23 cellular contexts compared by ENCODE assay signal in genomic region chr16:66975302-66975893, GRCh38. TPM values are rescaled to one million over a fixed set of nuclear protein-coding genes. Genes with fewer than 3 reads are reported as not detected.
DNase-seq lines count a peak whose midpoint lies in the region; ATAC-seq and TF ChIP-seq lines count a peak whose summit lies in the region.
"Had no signal": no experiment of that assay in that cellular context is flagged by ENCODE, and none has a peak within 500 bp of the region (broad histone marks: within the 10 kb centered on the region; RNA-seq: fewer than 3 reads in every experiment).

No MANE protein-coding gene starts in this region.

- H3K27ac ChIP-seq in mammary epithelial cell (ENCODE audit: insufficient read depth, low read depth, low read length), result no peak overlapping the region
- no peak overlapping the region for H3K27ac ChIP-seq in breast epithelium
- H3K27ac ChIP-seq in MM.1S (ENCODE audit: low read length), result no peak overlapping the region
- H3K27ac ChIP-seq in neural progenitor cell, result no peak overlapping the region
- H3K27ac ChIP-seq: brain microvascular endothelial cell, esophagus muscularis mucosa, gastroesophageal sphincter had no signal

- H3K27me3 ChIP-seq in mammary epithelial cell (ENCODE audit: insufficient read depth, low read length), result no peaks in the 10 kb centered on the region
- H3K27me3 ChIP-seq in breast epithelium, result no peaks in the 10 kb centered on the region
- H3K27me3 ChIP-seq in MM.1S (replicated peaks; ENCODE audit: insufficient read depth, low read length), result no peaks in the 10 kb centered on the region
- no peaks in the 10 kb centered on the region for H3K27me3 ChIP-seq in neural progenitor cell
- H3K27me3 ChIP-seq: brain microvascular endothelial cell had no signal

- dilution Hi-C loops in mammary epithelial cell (cut with HindIII; ENCODE audit: low sequenced_read_pairs), result loop anchor here (5.0 kb wide), 5 partner anchors 38 to 317 kb away; partner anchors contain the start of gene CES2

- peak overlapping the region; percentile 82 for H3K4me3 Mint-ChIP-seq in activated naive CD8-positive, alpha-beta T cell
- no peak overlapping the region for H3K4me3 Mint-ChIP-seq in neural progenitor cell
- H3K4me3 Mint-ChIP-seq: type B pancreatic cell had no signal

- H2AFZ ChIP-seq in mammary epithelial cell (ENCODE audit: low read depth, low read length) (no peak overlapping the region), MM.1S (ENCODE audit: low read length) (peak overlapping the region; percentile 57), neural progenitor cell (replicated peaks) (no peak overlapping the region)

- TF ChIP-seq CTCF in mammary epithelial cell (conservative IDR thresholded peaks at IDR 0.05 in 1 of 2, IDR thresholded peaks at IDR 0.05 in 1 of 2; ENCODE audit: extremely low read depth in 1 of 2, insufficient read depth in 1 of 2, low read depth in 1 of 2, low read length in 2 of 2) (no peak), breast epithelium (IDR thresholded peaks at IDR 0.05) (no peak), MM.1S (IDR thresholded peaks at IDR 0.05; ENCODE audit: low read length) (no peak), neural progenitor cell (IDR thresholded peaks at IDR 0.05) (no peak)

- no peak for TF ChIP-seq POLR2A in breast epithelium (IDR thresholded peaks at IDR 0.05)

- H3K4me3 ChIP-seq in mammary epithelial cell (replicated peaks in 1 of 3; ENCODE audit: insufficient read depth in 1 of 3, low read depth in 2 of 3, low read length in 3 of 3) (no peak overlapping the region), breast epithelium (no peak overlapping the region), MM.1S (ENCODE audit: low read length) (peak overlapping the region; percentile 35), neural progenitor cell (no peak overlapping the region)
- H3K4me3 ChIP-seq: esophagus muscularis mucosa, gastroesophageal sphincter, GM12878, lung had no signal

- H3K79me2 ChIP-seq in mammary epithelial cell (ENCODE audit: insufficient read depth, low read length) (no peaks in the 10 kb centered on the region), MM.1S (ENCODE audit: low read length) (no peaks in the 10 kb centered on the region), neural progenitor cell (ENCODE audit: low read depth) (no peaks in the 10 kb centered on the region)

- no peaks in the 10 kb centered on the region for H3K9me3 Mint-ChIP-seq in activated naive CD8-positive, alpha-beta T cell (ENCODE audit: low read depth)
- H3K9me3 Mint-ChIP-seq in neural progenitor cell, result no peaks in the 10 kb centered on the region
- H3K9me3 Mint-ChIP-seq: type B pancreatic cell had no signal

- intact Hi-C loops in mammary epithelial cell (cut with micrococcal nuclease), result no loop called here
- intact Hi-C loops in breast epithelium (cut with DNase I; ENCODE audit: low total_unique reads), result no loop called here

- CTCF ChIA-PET in mammary epithelial cell (lab: Charles Lee; ENCODE audit: low non-redundant PET), result interaction anchor here (0.6 kb wide), 1 partner anchor 215 kb away, joined by 3 read pairs; no protein-coding TSS in a partner anchor

- H3K4me2 ChIP-seq in mammary epithelial cell (ENCODE audit: insufficient read depth, low read depth, low read length), result no peak overlapping the region
- peak overlapping the region; percentile 50; the same call in 1 of the 2 replicates for H3K4me2 ChIP-seq in MM.1S (ENCODE audit: low read depth, low read length)
- H3K4me2 ChIP-seq in neural progenitor cell, result no peak overlapping the region

- in situ Hi-C loops in mammary epithelial cell (cut with MboI; ENCODE audit: low sequenced_read_pairs in 2 of 2), result loop anchor here in 1 of 2 donors (5.0 kb wide), 1 partner anchor 182 kb away; the partner anchor contains the start of genes FBXL8 and TRADD

- BruUV-seq in mammary epithelial cell (replicated peaks; lab: Mats Ljungman, UMichigan), result TSS peak; percentile 35

- H3K9me3 ChIP-seq in mammary epithelial cell (replicated peaks; ENCODE audit: insufficient read depth, low read length) (no peaks in the 10 kb centered on the region), breast epithelium (no peaks in the 10 kb centered on the region), MM.1S (replicated peaks; ENCODE audit: insufficient read depth, low read length) (no peaks in the 10 kb centered on the region), neural progenitor cell (ENCODE audit: low read depth) (no peaks in the 10 kb centered on the region)
- H3K9me3 ChIP-seq: esophagus muscularis mucosa, gastroesophageal sphincter had no signal

- H3K36me3 ChIP-seq in mammary epithelial cell (ENCODE audit: insufficient read depth, low read length) (no peaks in the 10 kb centered on the region), breast epithelium (no peaks in the 10 kb centered on the region), MM.1S (replicated peaks; ENCODE audit: insufficient read depth, low read length) (no peaks in the 10 kb centered on the region), neural progenitor cell (no peaks in the 10 kb centered on the region)
- H3K36me3 ChIP-seq: brain microvascular endothelial cell, esophagus muscularis mucosa, gastroesophageal sphincter had no signal

- peaks cover 24% of the 10 kb centered on the region for H3K4me1 ChIP-seq in mammary epithelial cell (ENCODE audit: insufficient read depth, low read length)
- no peaks in the 10 kb centered on the region for H3K4me1 ChIP-seq in breast epithelium
- H3K4me1 ChIP-seq in MM.1S (ENCODE audit: low read length), result peaks cover 4% of the 10 kb centered on the region; the same call in 1 of the 2 replicates
- H3K4me1 ChIP-seq in neural progenitor cell, result no peaks in the 10 kb centered on the region

- H3K4me1 Mint-ChIP-seq in activated naive CD8-positive, alpha-beta T cell (ENCODE audit: low read depth), result peaks cover 15% of the 10 kb centered on the region
- H3K4me1 Mint-ChIP-seq in neural progenitor cell, result peaks cover 23% of the 10 kb centered on the region

- H3K9me2 ChIP-seq in MM.1S (replicated peaks; ENCODE audit: insufficient read depth, low read length), result no peaks in the 10 kb centered on the region

- H4K20me1 ChIP-seq in mammary epithelial cell (ENCODE audit: insufficient read depth, low read length) (no peaks in the 10 kb centered on the region), MM.1S (ENCODE audit: insufficient read depth, low read length) (no peaks in the 10 kb centered on the region), neural progenitor cell (ENCODE audit: low read depth) (no peaks in the 10 kb centered on the region)

- DNase-seq in mammary epithelial cell (no peak), breast epithelium (ENCODE audit: low spot score in 2 of 2) (no peak), MM.1S (no peak), neural progenitor cell (ENCODE audit: low spot score) (no peak), left lobe of liver (ENCODE audit: low spot score) (no peak), NCI-H1092 (lab: John Stamatoyannopoulos, UW) (no peak)
- DNase-seq: AML-193, brain microvascular endothelial cell, COR-L47, DMS79 treated with DMSO at 0.1 percent for 48 hours, islet precursor cell, NCI-H510A treated with DMSO at 0.1 percent for 48 hours, RPMI8226 had no signal

- no peaks in the 10 kb centered on the region for H3K36me3 Mint-ChIP-seq in activated naive CD8-positive, alpha-beta T cell
- H3K36me3 Mint-ChIP-seq in neural progenitor cell, result no peaks in the 10 kb centered on the region
- H3K36me3 Mint-ChIP-seq: type B pancreatic cell had no signal

- no peak overlapping the region for H3K27ac Mint-ChIP-seq in activated naive CD8-positive, alpha-beta T cell
- H3K27ac Mint-ChIP-seq in neural progenitor cell, result peak overlapping the region; percentile 81
- H3K27ac Mint-ChIP-seq: type B pancreatic cell had no signal

- no peaks in the 10 kb centered on the region for H3K27me3 Mint-ChIP-seq in activated naive CD8-positive, alpha-beta T cell
- H3K27me3 Mint-ChIP-seq in neural progenitor cell (ENCODE audit: insufficient read depth, low read depth), result peaks cover 6% of the 10 kb centered on the region

- ATAC-seq in HG02885 (IDR thresholded peaks at IDR 0.05; ENCODE audit: poor library complexity, unreplicated experiment) (no peak), left lobe of liver (no peak)
- ATAC-seq: activated CD4-positive, CD25-positive, alpha-beta regulatory T cell treated with anti-CD3 and anti-CD28 coated beads, Interleukin-2, amount 50 U/mL, for 24 hours; gastroesophageal sphincter; GM12878; HCT116 had no signal

- H3F3A ChIP-seq in MM.1S (ENCODE audit: insufficient read depth, low read length) (no peaks in the 10 kb centered on the region), neural progenitor cell (ENCODE audit: low read depth) (no peaks in the 10 kb centered on the region)

- H3K9ac ChIP-seq in mammary epithelial cell (ENCODE audit: insufficient read depth, low read length) (no peak overlapping the region), MM.1S (ENCODE audit: low read length) (no peak overlapping the region), neural progenitor cell (no peak overlapping the region)

- 77% methylated on average over 14 of the region's 14 CpGs for WGBS in mammary epithelial cell (ENCODE audit: low coverage, missing lambda C conversion rate)

RNA-seq across cellular contexts. Expression of gene CES4A, which starts 13.0 kb away (rescaled TPM):
- total RNA-seq in mammary epithelial cell (1 to 10 TPM; 2.7 to 3.6 TPM), breast epithelium (10 to 100 TPM in 2 of 3 donors, 1 to 10 TPM in 1; 9.0 to 19.6 (median 11.1) TPM), neural progenitor cell (ENCODE audit: low replicate concordance) (0.22 and 1.8 TPM in 2 replicates), left lobe of liver (67.7 TPM)
- 4.8 TPM for polyA plus RNA-seq in mammary epithelial cell
- 2.3 TPM for polyA minus RNA-seq in mammary epithelial cell

RNA-seq across cellular contexts. Expression of gene CES3, which starts 14.3 kb away (rescaled TPM):
- total RNA-seq in mammary epithelial cell, result 1 to 10 TPM; 1.3 to 3.5 TPM
- 2.0 TPM for polyA plus RNA-seq in mammary epithelial cell
- 2.6 TPM for polyA minus RNA-seq in mammary epithelial cell
- 1 to 10 TPM in 2 of 3 donors, under 1 TPM in 1; 0.29 to 5.9 (median 2.1) TPM for total RNA-seq in breast epithelium
- total RNA-seq in neural progenitor cell (ENCODE audit: low replicate concordance), result 5.7 and 13.4 TPM in 2 replicates
- total RNA-seq in left lobe of liver, result 80.3 TPM

RNA-seq across cellular contexts. Expression of gene CES2, which starts 40.1 kb away (rescaled TPM):
- total RNA-seq in mammary epithelial cell (100 to 1,000 TPM; 110 to 130 TPM), breast epithelium (10 to 100 TPM; 25.9 to 33.1 (median 31.9) TPM), neural progenitor cell (ENCODE audit: low replicate concordance) (11.1 and 20.9 TPM in 2 replicates), left lobe of liver (286 TPM)
- 95.4 TPM for polyA plus RNA-seq in mammary epithelial cell
- 97.2 TPM for polyA minus RNA-seq in mammary epithelial cell

RNA-seq across cellular contexts. Expression of gene CIAO2B, which starts 41.2 kb away (rescaled TPM):
- 100 to 1,000 TPM in 1 of 2 donors, 10 to 100 TPM in 1; 89.9 to 104 TPM for total RNA-seq in mammary epithelial cell
- 186 TPM for polyA plus RNA-seq in mammary epithelial cell
- polyA minus RNA-seq in mammary epithelial cell, result 73.9 TPM
- total RNA-seq in breast epithelium, result 10 to 100 TPM; 45.7 to 77.3 (median 65.4) TPM
- total RNA-seq in neural progenitor cell (ENCODE audit: low replicate concordance), result 55.5 and 76.0 TPM in 2 replicates
- total RNA-seq in left lobe of liver, result 42.6 TPM

RNA-seq across cellular contexts. Expression of gene RRAD, which starts 50.1 kb away (rescaled TPM):
- total RNA-seq in mammary epithelial cell (10 to 100 TPM in 1 of 2 donors, 1 to 10 TPM in 1; 1.9 to 10.3 TPM), breast epithelium (10 to 100 TPM in 1 of 3 donors, 1 to 10 TPM in 2; 7.7 to 11.1 (median 8.0) TPM), neural progenitor cell (ENCODE audit: low replicate concordance) (0.12 and 0.24 TPM in 2 replicates), left lobe of liver (0.98 TPM)
- 1.3 TPM for polyA plus RNA-seq in mammary epithelial cell
- not detected for polyA minus RNA-seq in mammary epithelial cell
- total RNA-seq: MCF 10A had no signal
